Comparison of ENCODE assay signal across 12 cellular contexts in the genomic region with DNA sequence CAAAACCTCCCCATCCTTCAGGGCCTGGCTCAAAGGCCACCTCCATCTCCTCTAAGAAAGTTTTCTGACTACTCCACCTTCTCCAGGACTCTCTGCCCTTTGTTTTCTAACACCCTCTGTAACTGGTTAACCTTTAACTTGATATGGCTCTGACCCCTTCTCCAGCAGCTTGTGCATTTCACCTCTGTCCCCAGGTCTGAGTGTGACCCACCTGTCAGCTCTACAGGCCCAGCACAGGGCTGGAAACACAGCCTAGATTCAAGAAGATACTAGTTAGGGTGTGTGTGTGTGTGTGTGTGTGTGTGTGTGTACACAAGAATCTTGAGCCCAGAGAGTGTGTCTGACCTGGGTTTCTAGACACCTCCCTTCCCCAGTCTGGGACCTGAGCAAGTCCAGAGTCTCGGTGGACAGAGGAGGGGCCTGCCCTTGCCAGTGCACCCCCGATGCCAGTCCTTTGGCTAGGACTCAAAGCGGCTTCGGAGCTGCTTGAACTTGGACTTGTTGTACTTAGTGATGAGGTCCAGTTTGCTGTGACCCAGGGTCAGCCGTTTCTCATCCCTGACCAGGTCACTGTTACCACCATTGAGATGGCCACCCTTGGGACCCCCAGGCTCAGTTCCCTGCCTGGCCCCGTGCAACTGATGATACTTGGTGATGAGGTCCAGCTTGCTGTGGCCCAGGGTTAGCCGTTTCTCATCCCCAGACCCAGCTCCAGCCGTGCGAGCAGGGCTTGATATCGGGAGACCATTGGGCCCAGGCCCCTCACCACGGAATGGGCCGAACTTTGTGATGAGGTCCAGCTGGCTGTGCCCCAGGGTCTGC. TPM values are rescaled to one million over a fixed set of nuclear protein-coding genes. Genes with fewer than 3 reads are reported as not detected.
DNase-seq lines count a peak whose midpoint lies in the region; ATAC-seq and TF ChIP-seq lines count a peak whose summit lies in the region.
"Had no signal": no experiment of that assay in that cellular context is flagged by ENCODE, and none has a peak within 500 bp of the region (broad histone marks: within the 10 kb centered on the region; RNA-seq: fewer than 3 reads in every experiment).

No MANE protein-coding gene starts in this region.

- H3K4me2 ChIP-seq in mammary epithelial cell (ENCODE audit: insufficient read depth, low read depth, low read length), result no peak overlapping the region

- H3K27ac Mint-ChIP-seq in MCF 10A (ENCODE audit: low read depth, unreplicated experiment), result peak overlapping the region; percentile 81
- H3K27ac Mint-ChIP-seq in activated naive CD4-positive, alpha-beta T cell treated with anti-CD3 and anti-CD28 coated beads, Interleukin-2, amount 50 U/mL, for 72 hours, result peak overlapping the region; percentile 10 to 89

- POLR2A ChIA-PET in MCF 10A (lab: Yijun Ruan, JAX), result interaction anchor here (0.5 to 2.2 kb wide), 7 partner anchors 10 to 170 kb away, joined by 3 to 6 read pairs (median 4); a partner anchor contains a TSS

- no peak for ATAC-seq in activated naive CD4-positive, alpha-beta T cell treated with anti-CD3 and anti-CD28 coated beads, Interleukin-2, amount 50 U/mL, for 72 hours
- peak; percentile 65 to 77 (median 74) for ATAC-seq in right lobe of liver
- ATAC-seq in GM18873 (IDR thresholded peaks at IDR 0.05; ENCODE audit: low FRiP score, unreplicated experiment), result no peak
- no peak for ATAC-seq in GM18505 (IDR thresholded peaks at IDR 0.05; ENCODE audit: unreplicated experiment)

- peak overlapping the region; percentile 89 for H3K4me3 Mint-ChIP-seq in MCF 10A (ENCODE audit: unreplicated experiment)

- no peak for DNase-seq in MCF 10A (ENCODE audit: unreplicated experiment)
- DNase-seq in mammary epithelial cell, result no peak
- no peak for DNase-seq in activated naive CD4-positive, alpha-beta T cell treated with anti-CD3 and anti-CD28 coated beads, Interleukin-2, amount 50 U/mL, for 72 hours (ENCODE audit: low spot score in 2 of 2)
- DNase-seq in right lobe of liver, result peak in 1 of 3 donors; percentile 73
- DNase-seq in GM13976 (ENCODE audit: low spot score), result no peak
- no peak for DNase-seq in posterior vena cava (ENCODE audit: low spot score)

- no peaks in the 10 kb centered on the region for H3K27me3 ChIP-seq in mammary epithelial cell (ENCODE audit: insufficient read depth, low read length)
- H3K27me3 ChIP-seq in right lobe of liver, result no peaks in the 10 kb centered on the region
- H3K27me3 ChIP-seq: cardiac muscle cell, vagina had no signal

- TF ChIP-seq CTCF in MCF 10A (IDR thresholded peaks at IDR 0.05; ENCODE audit: unreplicated experiment) (no peak), mammary epithelial cell (conservative IDR thresholded peaks at IDR 0.05 in 1 of 2, IDR thresholded peaks at IDR 0.05 in 1 of 2; ENCODE audit: extremely low read depth in 1 of 2, insufficient read depth in 1 of 2, low read depth in 1 of 2, low read length in 2 of 2) (no peak), right lobe of liver (IDR thresholded peaks at IDR 0.05) (no peak), GM13976 (IDR thresholded peaks at IDR 0.05; ENCODE audit: borderline replicate concordance, control extremely low read depth, extremely low read depth, insufficient read depth, missing control alignments) (no peak)

- H3K9me3 Mint-ChIP-seq in MCF 10A (ENCODE audit: unreplicated experiment), result no peaks in the 10 kb centered on the region
- H3K9me3 Mint-ChIP-seq in activated naive CD4-positive, alpha-beta T cell treated with anti-CD3 and anti-CD28 coated beads, Interleukin-2, amount 50 U/mL, for 72 hours, result no peaks in the 10 kb centered on the region

- H3K4me1 Mint-ChIP-seq in MCF 10A (ENCODE audit: insufficient read depth, unreplicated experiment), result peaks cover 14% of the 10 kb centered on the region

- no peaks in the 10 kb centered on the region for H3K27me3 Mint-ChIP-seq in MCF 10A (ENCODE audit: insufficient read depth, unreplicated experiment)

- H3K9me3 ChIP-seq in mammary epithelial cell (replicated peaks; ENCODE audit: insufficient read depth, low read length) (no peaks in the 10 kb centered on the region), right lobe of liver (no peaks in the 10 kb centered on the region)
- H3K9me3 ChIP-seq: vagina had no signal

- dilution Hi-C loops in mammary epithelial cell (cut with HindIII; ENCODE audit: low sequenced_read_pairs), result no loop called here

- in situ Hi-C loops in mammary epithelial cell (cut with MboI; ENCODE audit: low sequenced_read_pairs in 2 of 2), result no loop called here
- in situ Hi-C loops in GM13976 (cut with MboI; ENCODE audit: low sequenced_read_pairs, unreplicated experiment), result no loop called here

- H3K4me3 ChIP-seq in mammary epithelial cell (replicated peaks in 1 of 3; ENCODE audit: insufficient read depth in 1 of 3, low read depth in 2 of 3, low read length in 3 of 3), result no peak overlapping the region
- peak overlapping the region in 1 of 3 donors; percentile 11 for H3K4me3 ChIP-seq in right lobe of liver
- H3K4me3 ChIP-seq: cardiac muscle cell, vagina had no signal

- H2AFZ ChIP-seq in mammary epithelial cell (ENCODE audit: low read depth, low read length), result no peak overlapping the region

- no peaks in the 10 kb centered on the region for H3K36me3 ChIP-seq in mammary epithelial cell (ENCODE audit: insufficient read depth, low read length)
- peaks cover 0 to 14% (median 0%) of the 10 kb centered on the region in 4 donors for H3K36me3 ChIP-seq in right lobe of liver

- TF ChIP-seq POLR2A in right lobe of liver (IDR thresholded peaks at IDR 0.05) (no peak), GM18505 (IDR thresholded peaks at IDR 0.05; ENCODE audit: borderline replicate concordance, extremely low read depth, insufficient read depth, insufficient read length) (no peak)

- H3K27ac ChIP-seq in mammary epithelial cell (ENCODE audit: insufficient read depth, low read depth, low read length) (no peak overlapping the region), right lobe of liver (peak overlapping the region; percentile 48 to 84 (median 55))
- H3K27ac ChIP-seq: cardiac muscle cell had no signal

- H3K79me2 ChIP-seq in mammary epithelial cell (ENCODE audit: insufficient read depth, low read length), result peaks cover 35% of the 10 kb centered on the region

- no peaks in the 10 kb centered on the region for H4K20me1 ChIP-seq in mammary epithelial cell (ENCODE audit: insufficient read depth, low read length)

- 93% methylated on average over 10 of the region's 12 CpGs for WGBS in mammary epithelial cell (ENCODE audit: low coverage, missing lambda C conversion rate)
- 89% methylated on average over 5 of the region's 12 CpGs for WGBS in right lobe of liver (ENCODE audit: insufficient coverage, low coverage, low lambda C conversion rate, missing lambda C conversion rate)

- H3K9ac ChIP-seq in mammary epithelial cell (ENCODE audit: insufficient read depth, low read length), result no peak overlapping the region

- intact Hi-C loops in MCF 10A (cut with micrococcal nuclease), result no loop called here
- intact Hi-C loops in mammary epithelial cell (cut with micrococcal nuclease), result no loop called here
- intact Hi-C loops in right lobe of liver (cut with DNase I), result no loop called here
- intact Hi-C loops in posterior vena cava (cut with DNase I), result no loop called here

- CTCF ChIA-PET in MCF 10A (lab: Yijun Ruan, JAX), result interaction anchor here (0.5 to 1.6 kb wide), 6 partner anchors 16 to 161 kb away, joined by 3 to 4 read pairs (median 4); a partner anchor contains a TSS
- CTCF ChIA-PET in mammary epithelial cell (lab: Charles Lee; ENCODE audit: low non-redundant PET), result no interaction called here

- H3K4me1 ChIP-seq in mammary epithelial cell (ENCODE audit: insufficient read depth, low read length) (peaks cover 12% of the 10 kb centered on the region), right lobe of liver (peaks cover 0 to 27% (median 13%) of the 10 kb centered on the region in 4 donors)

- peaks cover 20% of the 10 kb centered on the region for H3K36me3 Mint-ChIP-seq in MCF 10A (ENCODE audit: insufficient read depth, unreplicated experiment)
- H3K36me3 Mint-ChIP-seq in activated naive CD4-positive, alpha-beta T cell treated with anti-CD3 and anti-CD28 coated beads, Interleukin-2, amount 50 U/mL, for 72 hours, result peaks cover 15 to 23% of the 10 kb centered on the region in 2 donors

- BruUV-seq in MCF 10A (replicated peaks; lab: Mats Ljungman, UMichigan) (no TSS peak), mammary epithelial cell (replicated peaks; lab: Mats Ljungman, UMichigan) (no TSS peak)

RNA-seq across cellular contexts. Expression of a gene that starts 1.7 kb away (rescaled TPM):
- total RNA-seq in MCF 10A (2022), result 322 and 354 TPM in 2 replicates
- total RNA-seq in mammary epithelial cell, result 100 to 1,000 TPM; 203 to 285 TPM
- polyA plus RNA-seq in mammary epithelial cell, result 427 TPM
- polyA minus RNA-seq in mammary epithelial cell, result 408 TPM
- total RNA-seq in activated naive CD4-positive, alpha-beta T cell treated with anti-CD3 and anti-CD28 coated beads, Interleukin-2, amount 50 U/mL, for 72 hours, result 100 to 1,000 TPM in 1 of 2 donors, 10 to 100 TPM in 1; 63.9 to 115 TPM
- total RNA-seq in right lobe of liver, result 100 to 1,000 TPM in 2 of 6 experiments, 10 to 100 TPM in 4; 73.6 to 131 (median 83.3) TPM
- total RNA-seq in posterior vena cava, result 10 to 100 TPM; 61.9 to 89.7 TPM

RNA-seq across cellular contexts. Expression of a gene that starts 5.9 kb away (rescaled TPM):
- not detected in 2 replicates for total RNA-seq in MCF 10A (2022)
- not detected for total RNA-seq in mammary epithelial cell
- polyA plus RNA-seq in mammary epithelial cell, result not detected
- not detected for polyA minus RNA-seq in mammary epithelial cell
- not detected for total RNA-seq in activated naive CD4-positive, alpha-beta T cell treated with anti-CD3 and anti-CD28 coated beads, Interleukin-2, amount 50 U/mL, for 72 hours
- not detected for total RNA-seq in right lobe of liver
- not detected for total RNA-seq in posterior vena cava
- total RNA-seq: cardiac muscle cell; skeletal muscle tissue; T-helper 1 cell treated with Interleukin-12 subunit alpha and Interleukin-12 subunit beta and Interleukin-4 antibody, amounts not matched to agents 30 ng/mL and 1 ng/mL, for 36 hours had no signal
- polyA plus RNA-seq: cardiac muscle cell had no signal

RNA-seq across cellular contexts. Expression of a gene that starts 8.4 kb away (rescaled TPM):
- 43.2 and 52.2 TPM in 2 replicates for total RNA-seq in MCF 10A (2022)
- total RNA-seq in mammary epithelial cell, result 10 to 100 TPM; 30.8 to 94.6 TPM
- 34.1 TPM for polyA plus RNA-seq in mammary epithelial cell
- polyA minus RNA-seq in mammary epithelial cell, result 105 TPM
- total RNA-seq in activated naive CD4-positive, alpha-beta T cell treated with anti-CD3 and anti-CD28 coated beads, Interleukin-2, amount 50 U/mL, for 72 hours, result 10 to 100 TPM; 29.4 to 41.8 TPM
- 10 to 100 TPM; 13.3 to 40.7 (median 23.5) TPM for total RNA-seq in right lobe of liver
- total RNA-seq in posterior vena cava, result 10 to 100 TPM; 40.4 to 54.6 TPM

RNA-seq across cellular contexts. Expression of a gene that starts 59.8 kb away (rescaled TPM):
- total RNA-seq in MCF 10A (2022) (0.10 TPM in 1 of 2 replicates, not detected in the other), mammary epithelial cell (1 to 10 TPM in 1 of 2 donors, under 1 TPM in 1; 0.12 to 6.8 TPM), right lobe of liver (1 to 10 TPM in 2 of 6 experiments, under 1 TPM in 4; 0.27 to 1.5 (median 0.84) TPM), posterior vena cava (under 1 TPM; 0.52 to 0.88 TPM)
- 0.11 TPM for polyA plus RNA-seq in mammary epithelial cell
- polyA minus RNA-seq in mammary epithelial cell, result not detected
- total RNA-seq in activated naive CD4-positive, alpha-beta T cell treated with anti-CD3 and anti-CD28 coated beads, Interleukin-2, amount 50 U/mL, for 72 hours, result not detected

Comparison
In these comparisons a context has a peak if more than half of its experiments do, and no peak if none do; other contexts are left out.
1. ATAC-seq: peak in right lobe of liver (4 of 4); none in activated naive CD4-positive, alpha-beta T cell treated with anti-CD3 and anti-CD28 coated beads, Interleukin-2, amount 50 U/mL, for 72 hours (0 of 2), GM18873 (single experiment) and GM18505 (single experiment).